In genomic region chr5:56116599-56117131, GRCh38 we compare ENCODE assay signal across 1 cellular context.
TF ChIP-seq lines count a peak whose summit lies in the region.

No MANE protein-coding gene starts in this region.

TF ChIP-seq in HepG2, 621 proteins besides CTCF, POLR2A, EP300 and RAD21 (continued from another document):
- TF ChIP-seq ZNF737 (CRISPR knock-in tag; IDR thresholded peaks at IDR 0.05; ENCODE audit: borderline replicate concordance) (no peak; the same call in 1 of the 2 replicates), ZNF580 (CRISPR knock-in tag; IDR thresholded peaks at IDR 0.05; ENCODE audit: borderline replicate concordance, low read depth) (peak; percentile 26; the same call in 1 of the 2 replicates), RELA (CRISPR knock-in tag; IDR thresholded peaks at IDR 0.05) (no peak), ESRRA (CRISPR knock-in tag; IDR thresholded peaks at IDR 0.05; ENCODE audit: low read depth) (peak; percentile 98), YY1 (IDR thresholded peaks at IDR 0.05; ENCODE audit: insufficient read depth, insufficient replicate concordance, low read depth, low read length) (peak; percentile 50), THYN1 (CRISPR knock-in tag; IDR thresholded peaks at IDR 0.05; ENCODE audit: borderline replicate concordance, low read depth) (no peak), NCOA2 (CRISPR knock-in tag; IDR thresholded peaks at IDR 0.05) (peak; percentile 73), NR2F2 (IDR thresholded peaks at IDR 0.05; ENCODE audit: borderline replicate concordance, low read depth) (peak; percentile 86), PRDM4 (CRISPR knock-in tag; IDR thresholded peaks at IDR 0.05; ENCODE audit: borderline replicate concordance) (no peak), ZNF609 (CRISPR knock-in tag; IDR thresholded peaks at IDR 0.05; ENCODE audit: borderline replicate concordance) (peak; percentile 85; the same call in 1 of the 2 replicates), ZNF350 (CRISPR knock-in tag; IDR thresholded peaks at IDR 0.05; ENCODE audit: borderline replicate concordance, low read depth) (0 out of 2 replicates have a peak, but pooled peaks have one; percentile 37), FOXA3 (CRISPR knock-in tag; IDR thresholded peaks at IDR 0.05) (peak; percentile 73)
